Comparison of ENCODE assay signal across 1 cellular context in the genomic region with DNA sequence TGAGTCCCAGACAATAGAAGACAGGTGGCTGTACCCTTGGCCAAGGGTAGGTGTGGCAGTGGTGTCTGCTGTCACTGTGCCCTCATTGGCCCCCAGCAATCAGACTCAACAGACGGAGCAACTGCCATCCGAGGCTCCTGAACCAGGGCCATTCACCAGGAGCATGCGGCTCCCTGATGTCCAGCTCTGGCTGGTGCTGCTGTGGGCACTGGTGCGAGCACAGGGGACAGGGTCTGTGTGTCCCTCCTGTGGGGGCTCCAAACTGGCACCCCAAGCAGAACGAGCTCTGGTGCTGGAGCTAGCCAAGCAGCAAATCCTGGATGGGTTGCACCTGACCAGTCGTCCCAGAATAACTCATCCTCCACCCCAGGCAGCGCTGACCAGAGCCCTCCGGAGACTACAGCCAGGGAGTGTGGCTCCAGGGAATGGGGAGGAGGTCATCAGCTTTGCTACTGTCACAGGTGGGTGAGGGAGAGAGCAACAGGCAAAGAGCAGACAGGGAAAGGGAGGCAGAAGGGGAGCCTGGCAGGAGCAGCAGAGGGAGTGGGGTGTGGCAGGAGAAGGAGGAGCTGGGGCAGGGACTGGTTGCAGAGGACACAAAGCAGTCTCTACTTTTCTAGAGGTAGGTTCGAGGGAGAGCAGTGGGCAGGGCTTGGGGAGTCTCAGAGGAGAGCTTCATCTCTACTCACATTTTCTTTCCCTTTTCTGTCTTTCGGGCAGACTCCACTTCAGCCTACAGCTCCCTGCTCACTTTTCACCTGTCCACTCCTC.
TF ChIP-seq lines count a peak whose summit lies in the region.

No MANE protein-coding gene starts in this region.

TF ChIP-seq in A549, 52 proteins besides CTCF, POLR2A, EP300 and RAD21 (continued from another document):
- TF ChIP-seq CBX2 (IDR thresholded peaks at IDR 0.05; ENCODE audit: borderline replicate concordance, low read depth) (no peak), MYC (IDR thresholded peaks at IDR 0.05; ENCODE audit: borderline replicate concordance, low read length) (no peak), CEBPB (IDR thresholded peaks at IDR 0.05) (no peak), JUN (IDR thresholded peaks at IDR 0.05) (no peak), SMC3 (IDR thresholded peaks at IDR 0.05) (no peak), SREBF2 (IDR thresholded peaks at IDR 0.05) (no peak)
- TF ChIP-seq, protein P1, sequence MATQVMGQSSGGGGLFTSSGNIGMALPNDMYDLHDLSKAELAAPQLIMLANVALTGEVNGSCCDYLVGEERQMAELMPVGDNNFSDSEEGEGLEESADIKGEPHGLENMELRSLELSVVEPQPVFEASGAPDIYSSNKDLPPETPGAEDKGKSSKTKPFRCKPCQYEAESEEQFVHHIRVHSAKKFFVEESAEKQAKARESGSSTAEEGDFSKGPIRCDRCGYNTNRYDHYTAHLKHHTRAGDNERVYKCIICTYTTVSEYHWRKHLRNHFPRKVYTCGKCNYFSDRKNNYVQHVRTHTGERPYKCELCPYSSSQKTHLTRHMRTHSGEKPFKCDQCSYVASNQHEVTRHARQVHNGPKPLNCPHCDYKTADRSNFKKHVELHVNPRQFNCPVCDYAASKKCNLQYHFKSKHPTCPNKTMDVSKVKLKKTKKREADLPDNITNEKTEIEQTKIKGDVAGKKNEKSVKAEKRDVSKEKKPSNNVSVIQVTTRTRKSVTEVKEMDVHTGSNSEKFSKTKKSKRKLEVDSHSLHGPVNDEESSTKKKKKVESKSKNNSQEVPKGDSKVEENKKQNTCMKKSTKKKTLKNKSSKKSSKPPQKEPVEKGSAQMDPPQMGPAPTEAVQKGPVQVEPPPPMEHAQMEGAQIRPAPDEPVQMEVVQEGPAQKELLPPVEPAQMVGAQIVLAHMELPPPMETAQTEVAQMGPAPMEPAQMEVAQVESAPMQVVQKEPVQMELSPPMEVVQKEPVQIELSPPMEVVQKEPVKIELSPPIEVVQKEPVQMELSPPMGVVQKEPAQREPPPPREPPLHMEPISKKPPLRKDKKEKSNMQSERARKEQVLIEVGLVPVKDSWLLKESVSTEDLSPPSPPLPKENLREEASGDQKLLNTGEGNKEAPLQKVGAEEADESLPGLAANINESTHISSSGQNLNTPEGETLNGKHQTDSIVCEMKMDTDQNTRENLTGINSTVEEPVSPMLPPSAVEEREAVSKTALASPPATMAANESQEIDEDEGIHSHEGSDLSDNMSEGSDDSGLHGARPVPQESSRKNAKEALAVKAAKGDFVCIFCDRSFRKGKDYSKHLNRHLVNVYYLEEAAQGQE (IDR thresholded peaks at IDR 0.05), result no peak
